1 cellular context compared by ENCODE assay signal in genomic region chr16:31074073-31074813, GRCh38.
TF ChIP-seq lines count a peak whose summit lies in the region.

Gene ZNF646 (plus strand): TSS chr16:31074422. CDS start chr16:31076325, 1,903 bp downstream.
Gene ZNF668 (minus strand): TSS chr16:31074240. CDS start chr16:31064459, 9,781 bp downstream.

TF ChIP-seq in GM12878, 131 proteins besides CTCF, POLR2A, EP300 and RAD21 (continued from another document and continues in another):
- TF ChIP-seq RFX5 (IDR thresholded peaks at IDR 0.05; ENCODE audit: low read depth, low read length) (no peak; the same call in 1 of the 2 replicates), ZNF217 (IDR thresholded peaks at IDR 0.05) (no peak), POU2F2 (IDR thresholded peaks at IDR 0.05; ENCODE audit: borderline replicate concordance, low read depth, low read length) (peak; percentile 55; the same call in 2 of the 3 replicates), NR2F1 (conservative IDR thresholded peaks at IDR 0.05) (no peak), MTA3 (IDR thresholded peaks at IDR 0.05; ENCODE audit: borderline replicate concordance, low read length) (no peak; the same call in 1 of the 2 replicates), ZBTB4 (CRISPR knock-in tag; IDR thresholded peaks at IDR 0.05) (no peak), HDAC2 (IDR thresholded peaks at IDR 0.05) (no peak), POLR2AphosphoS2 (IDR thresholded peaks at IDR 0.05; ENCODE audit: low read depth, low read length) (peak; percentile 94), HDAC6 (IDR thresholded peaks at IDR 0.05; ENCODE audit: unreplicated experiment) (no peak), BCL3 (IDR thresholded peaks at IDR 0.05; ENCODE audit: borderline replicate concordance, insufficient read depth, low read depth, low read length, poor library complexity, severe bottlenecking) (no peak), BCL11A (IDR thresholded peaks at IDR 0.05; ENCODE audit: low read depth, low read length) (no peak), NBN (IDR thresholded peaks at IDR 0.05) (peak; percentile 87), TARDBP (IDR thresholded peaks at IDR 0.05; ENCODE audit: borderline replicate concordance) (no peak), CBX5 (IDR thresholded peaks at IDR 0.05; ENCODE audit: low read depth) (peak; percentile 94; the same call in 1 of the 2 replicates), REST (IDR thresholded peaks at IDR 0.05; ENCODE audit: low read depth, low read length) (0 out of 2 replicates have a peak, but pooled peaks have one; percentile 6), ZBED1 (IDR thresholded peaks at IDR 0.05; ENCODE audit: borderline replicate concordance) (peak; percentile 71), ETV6 (conservative IDR thresholded peaks at IDR 0.05 in 1 of 2, IDR thresholded peaks at IDR 0.05 in 1 of 2; ENCODE audit: borderline replicate concordance in 1 of 2, low read depth in 1 of 2) (peak in 1 of 2 experiments; percentile 93; a peak in 2 of 4 replicates), JUNB (IDR thresholded peaks at IDR 0.05) (no peak), CEBPZ (IDR thresholded peaks at IDR 0.05; ENCODE audit: low read depth, low read length) (no peak), KAT2A (conservative IDR thresholded peaks at IDR 0.05; ENCODE audit: control insufficient read depth, low read depth, low read length) (no peak), TBL1XR1 (IDR thresholded peaks at IDR 0.05; ENCODE audit: low read depth, low read length) (no peak), GATAD2B (conservative IDR thresholded peaks at IDR 0.05; ENCODE audit: low read depth) (peak; percentile 55), CHD4 (IDR thresholded peaks at IDR 0.05) (no peak), BCLAF1 (IDR thresholded peaks at IDR 0.05) (no peak), TCF7 (IDR thresholded peaks at IDR 0.05; ENCODE audit: borderline replicate concordance) (no peak), POLR2AphosphoS5 (IDR thresholded peaks at IDR 0.05; ENCODE audit: low read length) (peak; percentile 84), SPI1 (IDR thresholded peaks at IDR 0.05; ENCODE audit: borderline replicate concordance, insufficient read depth, low read depth, low read length) (peak; percentile 82), ATF7 (IDR thresholded peaks at IDR 0.05; ENCODE audit: low read depth) (0 out of 2 replicates have a peak, but pooled peaks have one; percentile 29), SIN3A (IDR thresholded peaks at IDR 0.05; ENCODE audit: low read depth, low read length) (peak; percentile 71), MYC (IDR thresholded peaks at IDR 0.05; ENCODE audit: insufficient read depth, insufficient read length, insufficient replicate concordance, low read length, severe bottlenecking) (no peak), ZZZ3 (IDR thresholded peaks at IDR 0.05; ENCODE audit: control insufficient read depth, insufficient read length, low read depth) (no peak), TCF12 (IDR thresholded peaks at IDR 0.05; ENCODE audit: low read depth, low read length) (peak; percentile 71; the same call in 1 of the 2 replicates), NRF1 (conservative IDR thresholded peaks at IDR 0.05; ENCODE audit: low read depth, low read length) (no peak), BHLHE40 (IDR thresholded peaks at IDR 0.05; ENCODE audit: borderline replicate concordance in 1 of 2, low read depth in 2 of 2, low read length in 1 of 2) (peak; percentile 54 to 55; a peak in 2 of 4 replicates), SUPT20H (IDR thresholded peaks at IDR 0.05; ENCODE audit: borderline replicate concordance, control insufficient read depth, low read depth, low read length) (no peak), IKZF1 (conservative IDR thresholded peaks at IDR 0.05) (peak; percentile 89), RAD51 (IDR thresholded peaks at IDR 0.05) (no peak), E2F8 (IDR thresholded peaks at IDR 0.05; ENCODE audit: low read depth, partially characterized antibody) (peak; percentile 97), BMI1 (IDR thresholded peaks at IDR 0.05; ENCODE audit: borderline replicate concordance) (no peak)
